Comparison of ENCODE assay signal across 23 cellular contexts in the genomic region with DNA sequence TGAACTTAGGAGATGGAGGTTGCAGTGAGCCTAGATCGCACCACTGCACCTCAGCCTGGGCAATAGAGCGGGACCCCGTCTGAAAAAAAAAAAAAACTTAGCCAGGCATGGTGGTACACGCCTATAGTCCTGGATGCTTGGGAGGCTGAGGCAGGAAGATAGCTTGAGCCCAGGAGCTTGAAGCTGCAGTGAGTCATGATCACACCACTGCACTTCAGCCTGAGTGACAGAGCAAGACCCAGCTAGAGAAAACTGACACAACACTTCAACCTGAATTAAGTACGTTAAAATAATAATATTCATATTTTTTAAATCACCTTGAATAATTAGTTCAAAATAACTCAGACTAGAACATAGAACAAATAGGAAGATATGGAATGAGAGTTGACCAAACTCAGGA. TPM values are rescaled to one million over a fixed set of nuclear protein-coding genes. Genes with fewer than 3 reads are reported as not detected.
DNase-seq lines count a peak whose midpoint lies in the region; ATAC-seq, FAIRE-seq and TF ChIP-seq lines count a peak whose summit lies in the region.
"Had no signal": no experiment of that assay in that cellular context is flagged by ENCODE, and none has a peak within 500 bp of the region (broad histone marks: within the 10 kb centered on the region; RNA-seq: fewer than 3 reads in every experiment).

No MANE protein-coding gene starts in this region.

- no peak overlapping the region for H3K4me2 ChIP-seq in K562 (ENCODE audit: insufficient read depth, low read length)
- H3K4me2 ChIP-seq: BLaER1 treated with 17β-estradiol and CSF1 and Interleukin-3, amounts not matched to agents 10 nM and 100 nM; GM23338 had no signal

- no peak for TF ChIP-seq CTCF in K562 (IDR thresholded peaks at IDR 0.05 in 2 of 3, conservative IDR thresholded peaks at IDR 0.05 in 1 of 3; ENCODE audit: insufficient read depth in 2 of 3, low read depth in 1 of 3, low read length in 3 of 3)
- no peak for TF ChIP-seq CTCF in foreskin keratinocyte (conservative IDR thresholded peaks at IDR 0.05)
- TF ChIP-seq CTCF in retinal pigment epithelial cell (conservative IDR thresholded peaks at IDR 0.05; ENCODE audit: low read depth, low read length): no peak

- H3K4me1 ChIP-seq in K562 (replicated peaks in 1 of 2; ENCODE audit: control insufficient read depth in 2 of 2, insufficient read depth in 2 of 2, low read length in 2 of 2): no peaks in the 10 kb centered on the region; a peak in 1 of 5 replicates
- H3K4me1 ChIP-seq in foreskin keratinocyte: no peaks in the 10 kb centered on the region
- H3K4me1 ChIP-seq: BLaER1 treated with 17β-estradiol and CSF1 and Interleukin-3, amounts not matched to agents 10 nM and 100 nM had no signal

- TF ChIP-seq EP300 in K562 (IDR thresholded peaks at IDR 0.05; ENCODE audit: low read length): no peak

- POLR2A ChIA-PET in K562 (lab: Yijun Ruan, JAX): no interaction called here

- DNase-seq in HT1080 (ENCODE audit: low read depth) (peak; percentile 65), K562 (ENCODE audit: extremely low read depth in 1 of 4, low spot score in 3 of 4) (peak in 1 of 4 experiments; percentile 5), foreskin keratinocyte (peak; percentile 4 to 42), retinal pigment epithelial cell (ENCODE audit: low read depth) (peak; percentile 27), sciatic nerve (ENCODE audit: low spot score) (no peak), putamen (ENCODE audit: low spot score) (no peak), amniotic stem cell (lab: John Stamatoyannopoulos, UW) (no peak)
- DNase-seq: CD8-positive, alpha-beta T cell; COR-L47; DMS 273 treated with DMSO at 0.1 percent for 48 hours; DMS79; GF-D8; H7; HFFc6; IMR-90; KBM-7 had no signal

- H3K36me3 ChIP-seq in K562 (ENCODE audit: control insufficient read depth, insufficient read depth, low read length): no peaks in the 10 kb centered on the region
- H3K36me3 ChIP-seq: BLaER1 treated with 17β-estradiol and CSF1 and Interleukin-3, amounts not matched to agents 10 nM and 100 nM had no signal

- H4K20me1 ChIP-seq in K562 (replicated peaks; ENCODE audit: control insufficient read depth, insufficient read depth, low read length): no peaks in the 10 kb centered on the region
- H4K20me1 ChIP-seq: BLaER1 treated with 17β-estradiol and CSF1 and Interleukin-3, amounts not matched to agents 10 nM and 100 nM had no signal

- no peak overlapping the region for H2AFZ ChIP-seq in K562 (ENCODE audit: low read depth, low read length)
- H2AFZ ChIP-seq: GM23338 had no signal

- H3K27ac ChIP-seq in K562 (ENCODE audit: extremely low read depth, low read depth, low read length): no peak overlapping the region
- no peak overlapping the region for H3K27ac ChIP-seq in foreskin keratinocyte
- H3K27ac ChIP-seq: BLaER1 treated with 17β-estradiol and CSF1 and Interleukin-3, amounts not matched to agents 10 nM and 100 nM; HL-60 had no signal

- H3K27me3 ChIP-seq in K562 (ENCODE audit: control insufficient read depth in 2 of 2, insufficient read depth in 2 of 2, low read length in 2 of 2) (no peaks in the 10 kb centered on the region), foreskin keratinocyte (no peaks in the 10 kb centered on the region)
- H3K27me3 ChIP-seq: BLaER1 treated with 17β-estradiol and CSF1 and Interleukin-3, amounts not matched to agents 10 nM and 100 nM had no signal

- no peak for TF ChIP-seq POLR2A in K562 (conservative IDR thresholded peaks at IDR 0.05)

- no peak overlapping the region for H3K9ac ChIP-seq in K562 (ENCODE audit: insufficient read depth in 1 of 2, low read depth in 2 of 2, low read length in 2 of 2)
- H3K9ac ChIP-seq: BLaER1 treated with 17β-estradiol and CSF1 and Interleukin-3, amounts not matched to agents 10 nM and 100 nM had no signal

- in situ Hi-C loops in K562 (cut with MboI): no loop called here

- no peak for ATAC-seq in K562
- ATAC-seq in foreskin keratinocyte: peak; percentile 37
- ATAC-seq in sciatic nerve: no peak
- ATAC-seq: CD8-positive, alpha-beta T cell; GM12878; GM23338; HCT116 had no signal

- CTCF ChIA-PET in K562 (lab: Yijun Ruan, JAX; ENCODE audit: low intra/inter-chr PET ratio): no interaction called here

- BruUV-seq in K562 (replicated peaks; lab: Mats Ljungman, UMichigan): no TSS peak

- no peaks in the 10 kb centered on the region for H3K9me1 ChIP-seq in K562 (ENCODE audit: control insufficient read depth, insufficient read depth, low read length)

- no peaks in the 10 kb centered on the region for H3K9me3 ChIP-seq in K562 (replicated peaks; ENCODE audit: control insufficient read depth, insufficient read depth, low read depth, low read length)
- H3K9me3 ChIP-seq: BLaER1 treated with 17β-estradiol and CSF1 and Interleukin-3, amounts not matched to agents 10 nM and 100 nM had no signal

- no peak for TF ChIP-seq RAD21 in K562 (CRISPR knock-in tag; conservative IDR thresholded peaks at IDR 0.05 in 1 of 2, IDR thresholded peaks at IDR 0.05 in 1 of 2)

- no peak for FAIRE-seq in K562 (lab: Jason Lieb, UNC)
- FAIRE-seq: GM12878, HTR-8/SVneo had no signal

- H3K4me3 ChIP-seq in K562: no peak overlapping the region
- no peak overlapping the region for H3K4me3 ChIP-seq in retinal pigment epithelial cell (ENCODE audit: low read length)
- H3K4me3 ChIP-seq: BLaER1 treated with 17β-estradiol and CSF1 and Interleukin-3, amounts not matched to agents 10 nM and 100 nM; GM12878; GM23338 had no signal

- H3K79me2 ChIP-seq in K562 (ENCODE audit: control insufficient read depth, insufficient read depth, low read length): no peaks in the 10 kb centered on the region

- 17% methylated on average over 3 of the region's 5 CpGs for WGBS in K562 (ENCODE audit: insufficient coverage, low coverage, missing lambda C conversion rate)

- intact Hi-C loops in K562 (cut with micrococcal nuclease) (no loop called here), sciatic nerve (cut with DNase I) (no loop called here)

TF ChIP-seq in K562, 482 proteins besides CTCF, POLR2A, EP300 and RAD21 (continues in another document):
- TF ChIP-seq NFE2 (IDR thresholded peaks at IDR 0.05; ENCODE audit: low read depth) (no peak), ZEB2 (IDR thresholded peaks at IDR 0.05) (no peak), ZKSCAN8 (CRISPR knock-in tag; IDR thresholded peaks at IDR 0.05) (no peak), ZNF589 (CRISPR knock-in tag; IDR thresholded peaks at IDR 0.05; ENCODE audit: low read depth) (no peak), ETS2 (tag; IDR thresholded peaks at IDR 0.05; ENCODE audit: borderline replicate concordance, poor library complexity, severe bottlenecking) (no peak), SP1 (CRISPR knock-in tag; IDR thresholded peaks at IDR 0.05) (no peak), RBM17 (IDR thresholded peaks at IDR 0.05; ENCODE audit: borderline replicate concordance, low read depth, low read length) (no peak), RFX7 (CRISPR knock-in tag; IDR thresholded peaks at IDR 0.05) (no peak), HNRNPL (IDR thresholded peaks at IDR 0.05; ENCODE audit: low read depth, low read length) (no peak)
- TF ChIP-seq, protein P1, sequence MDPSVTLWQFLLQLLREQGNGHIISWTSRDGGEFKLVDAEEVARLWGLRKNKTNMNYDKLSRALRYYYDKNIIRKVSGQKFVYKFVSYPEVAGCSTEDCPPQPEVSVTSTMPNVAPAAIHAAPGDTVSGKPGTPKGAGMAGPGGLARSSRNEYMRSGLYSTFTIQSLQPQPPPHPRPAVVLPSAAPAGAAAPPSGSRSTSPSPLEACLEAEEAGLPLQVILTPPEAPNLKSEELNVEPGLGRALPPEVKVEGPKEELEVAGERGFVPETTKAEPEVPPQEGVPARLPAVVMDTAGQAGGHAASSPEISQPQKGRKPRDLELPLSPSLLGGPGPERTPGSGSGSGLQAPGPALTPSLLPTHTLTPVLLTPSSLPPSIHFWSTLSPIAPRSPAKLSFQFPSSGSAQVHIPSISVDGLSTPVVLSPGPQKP (CRISPR knock-in tag; IDR thresholded peaks at IDR 0.05): no peak
- TF ChIP-seq, protein P2, sequence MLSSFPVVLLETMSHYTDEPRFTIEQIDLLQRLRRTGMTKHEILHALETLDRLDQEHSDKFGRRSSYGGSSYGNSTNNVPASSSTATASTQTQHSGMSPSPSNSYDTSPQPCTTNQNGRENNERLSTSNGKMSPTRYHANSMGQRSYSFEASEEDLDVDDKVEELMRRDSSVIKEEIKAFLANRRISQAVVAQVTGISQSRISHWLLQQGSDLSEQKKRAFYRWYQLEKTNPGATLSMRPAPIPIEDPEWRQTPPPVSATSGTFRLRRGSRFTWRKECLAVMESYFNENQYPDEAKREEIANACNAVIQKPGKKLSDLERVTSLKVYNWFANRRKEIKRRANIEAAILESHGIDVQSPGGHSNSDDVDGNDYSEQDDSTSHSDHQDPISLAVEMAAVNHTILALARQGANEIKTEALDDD (IDR thresholded peaks at IDR 0.05): no peak

RNA-seq across cellular contexts. Expression of a gene that starts 5.7 kb away (rescaled TPM):
- not detected in 2 replicates for total RNA-seq in HT1080 (2014; rRNA removed; shearing (Covaris generic))
- not detected in 2 replicates for polyA plus RNA-seq in HT1080 (2015; cell fraction: cytosol; rRNA removed)
- not detected in 2 replicates for polyA plus RNA-seq in HT1080 (2015; cell fraction: nucleus; rRNA removed)
- 2.1 TPM in 1 of 2 replicates, not detected in the other for total RNA-seq in K562 (2011; cell fraction: chromatin; rRNA removed; ENCODE audit: low replicate concordance)
- total RNA-seq in K562 (2011; cell fraction: nucleolus; rRNA removed): 1.1 TPM in 1 of 2 replicates, not detected in the other
- 1.1 TPM in 1 of 2 replicates, not detected in the other for total RNA-seq in K562 (2011; cell fraction: nucleoplasm; rRNA removed)
- total RNA-seq in K562 (2014; rRNA removed) (0.05 and 0.45 TPM in 2 replicates), K562 (2014; rRNA removed; fragmentation: Illumina TruSeq; extraction: Trizol) (1.1 and 1.4 TPM in 2 replicates), K562 (2015; rRNA removed; fragmentation: Illumina TruSeq; extraction: Trizol) (0.98 and 1.0 TPM in 2 replicates), K562 (2021) (0.67 and 0.89 TPM in 2 replicates), foreskin keratinocyte (0.18 and 0.34 TPM in 2 replicates), sciatic nerve (0.36 TPM)
- polyA plus RNA-seq in K562 (2011; rRNA removed) (0.18 and 0.38 TPM in 2 replicates), K562 (2014; fragmentation: Illumina TruSeq; extraction: Trizol) (0.82 and 0.98 TPM in 2 replicates), K562 (2014; fragmentation: Nextera tagmentation; extraction: Ambion mirVana) (1 to 10 TPM in 1 of 2 experiments, under 1 TPM in 1; 0.76 to 1.0 TPM), K562 (2014; rRNA removed) (0.98 and 1.4 TPM in 2 replicates), foreskin keratinocyte (0.07 and 0.11 TPM in 2 replicates)
- polyA plus RNA-seq in K562 (2011; cell fraction: cytosol; rRNA removed): 0.03 TPM in 1 of 2 replicates, not detected in the other
- 0.09 and 0.18 TPM in 2 replicates for polyA plus RNA-seq in K562 (2011; cell fraction: nucleus; rRNA removed)
- 1.5 and 2.7 TPM in 2 replicates for polyA plus RNA-seq in K562 (2012)
- polyA minus RNA-seq in K562 (2011; rRNA and poly(A)+ RNA removed): 0.09 TPM in 1 of 2 replicates, not detected in the other
- not detected in 2 replicates for polyA minus RNA-seq in K562 (2011; cell fraction: cytosol; rRNA and poly(A)+ RNA removed)
- polyA minus RNA-seq in K562 (2011; cell fraction: nucleus; rRNA and poly(A)+ RNA removed): 0.27 and 0.78 TPM in 2 replicates
- total RNA-seq: A172, GM12878, HFFc6, IMR-90 had no signal
- polyA plus RNA-seq: GM12878, IMR-90 had no signal

Comparison
In these comparisons a context has a peak if more than half of its experiments do, and no peak if none do; other contexts are left out.
1. DNase-seq: peak in HT1080 (single experiment), foreskin keratinocyte (2 of 2) and retinal pigment epithelial cell (single experiment); none in sciatic nerve (single experiment), putamen (single experiment) and amniotic stem cell (single experiment).